19 cellular contexts compared by ENCODE assay signal in genomic region chr2:45210466-45211195, GRCh38.
DNase-seq lines count a peak whose midpoint lies in the region; ATAC-seq, FAIRE-seq and TF ChIP-seq lines count a peak whose summit lies in the region.
"Had no signal": no experiment of that assay in that cellular context is flagged by ENCODE, and none has a peak within 500 bp of the region (broad histone marks: within the 10 kb centered on the region; RNA-seq: fewer than 3 reads in every experiment).

No MANE protein-coding gene starts in this region.

- H3K4ac ChIP-seq in IMR-90 (ENCODE audit: low read depth, low read length): no peak overlapping the region

- no peak overlapping the region for H3K4me2 ChIP-seq in IMR-90 (ENCODE audit: low read depth, low read length)

- intact Hi-C loops in IMR-90 (cut with micrococcal nuclease): no loop called here
- intact Hi-C loops in heart right ventricle (cut with DNase I): no loop called here
- intact Hi-C loops in A673 (cut with micrococcal nuclease; ENCODE audit: unreplicated experiment): no loop called here

- dilution Hi-C loops in IMR-90 (cut with HindIII; ENCODE audit: low sequenced_read_pairs, unreplicated experiment): no loop called here

- peak overlapping the region; percentile 26; the same call in 1 of the 2 replicates for H2AK5ac ChIP-seq in IMR-90 (ENCODE audit: low read depth, low read length)

- H3K27ac ChIP-seq in IMR-90 (ENCODE audit: insufficient read depth, low read length): no peak overlapping the region
- H3K27ac ChIP-seq in heart right ventricle: no peak overlapping the region
- no peak overlapping the region for H3K27ac ChIP-seq in WERI-Rb-1
- no peak overlapping the region for H3K27ac ChIP-seq in A673 (ENCODE audit: low read depth, low read length, poor library complexity, severe bottlenecking)
- H3K27ac ChIP-seq: ascending aorta, coronary artery, thoracic aorta had no signal

- in situ Hi-C loops in IMR-90 (cut with MboI; ENCODE audit: low sequenced_read_pairs): no loop called here

- H4K5ac ChIP-seq in IMR-90 (ENCODE audit: low read depth, low read length): no peak overlapping the region

- no peak overlapping the region for H2BK20ac ChIP-seq in IMR-90 (ENCODE audit: low read depth, low read length)

- 67% methylated on average over 1 of the region's 8 CpGs; no CpG with 5 or more reads in 1 of the 2 experiments for WGBS in IMR-90 (ENCODE audit: extremely low coverage in 2 of 2, insufficient read length in 1 of 2), 2 experiments
- WGBS in heart right ventricle, 2 donors: 88 to 89% methylated on average over 8 of the region's 8 CpGs

- peaks cover 19% of the 10 kb centered on the region for H3K27me3 ChIP-seq in IMR-90 (ENCODE audit: control insufficient read depth, insufficient read depth, low read length)
- peaks cover 0 to 9% (median 0%) of the 10 kb centered on the region in 7 donors for H3K27me3 ChIP-seq in heart right ventricle
- H3K27me3 ChIP-seq in WERI-Rb-1 (ENCODE audit: insufficient read depth, low read depth, severe bottlenecking): no peaks in the 10 kb centered on the region
- no peaks in the 10 kb centered on the region for H3K27me3 ChIP-seq in A673 (replicated peaks; ENCODE audit: insufficient read depth, low read depth, low read length, poor library complexity)
- H3K27me3 ChIP-seq: ascending aorta had no signal

- CTCF ChIA-PET in IMR-90 (lab: Yijun Ruan, JAX): no interaction called here
- CTCF ChIA-PET in A673 (lab: Charles Lee): no interaction called here

- H3K14ac ChIP-seq in IMR-90 (replicated peaks; ENCODE audit: low read depth, low read length): no peak overlapping the region

- H3K9ac ChIP-seq in IMR-90 (ENCODE audit: low read depth, low read length): no peak overlapping the region

- H3K4me3 ChIP-seq in IMR-90 (ENCODE audit: insufficient read depth, low read depth, low read length) (no peak overlapping the region), fibroblast of mammary gland (ENCODE audit: control insufficient read depth, low read depth, low read length) (no peak overlapping the region), heart right ventricle (no peak overlapping the region), WERI-Rb-1 (ENCODE audit: low read depth, low read length) (no peak overlapping the region), A673 (ENCODE audit: low read depth, low read length, poor library complexity, severe bottlenecking) (no peak overlapping the region)
- H3K4me3 ChIP-seq: ascending aorta, coronary artery, thoracic aorta had no signal

- no peak overlapping the region for H2BK15ac ChIP-seq in IMR-90 (ENCODE audit: low read depth, low read length)

- H3K18ac ChIP-seq in IMR-90 (ENCODE audit: low read depth, low read length): no peak overlapping the region

- H3K36me3 ChIP-seq in IMR-90 (ENCODE audit: control insufficient read depth, insufficient read depth, low read length) (no peaks in the 10 kb centered on the region), heart right ventricle (no peaks in the 10 kb centered on the region), WERI-Rb-1 (no peaks in the 10 kb centered on the region), A673 (ENCODE audit: insufficient read depth, low read length, poor library complexity, severe bottlenecking) (no peaks in the 10 kb centered on the region)
- H3K36me3 ChIP-seq: ascending aorta, thoracic aorta had no signal

- no peaks in the 10 kb centered on the region for H4K20me1 ChIP-seq in IMR-90 (ENCODE audit: insufficient read depth, low read length)

- H4K91ac ChIP-seq in IMR-90 (ENCODE audit: insufficient read depth, low read depth, low read length): no peak overlapping the region

- H3K9me3 ChIP-seq in IMR-90 (ENCODE audit: control insufficient read depth, insufficient read depth, low read length) (peaks cover 3% of the 10 kb centered on the region), heart right ventricle (no peaks in the 10 kb centered on the region), WERI-Rb-1 (ENCODE audit: severe bottlenecking) (no peaks in the 10 kb centered on the region), A673 (ENCODE audit: low read depth, low read length, poor library complexity, severe bottlenecking) (no peaks in the 10 kb centered on the region)
- H3K9me3 ChIP-seq: ascending aorta, thoracic aorta had no signal

- H2AK9ac ChIP-seq in IMR-90 (replicated peaks; ENCODE audit: low read depth, low read length, poor library complexity): no peak overlapping the region

- no peak for FAIRE-seq in frontal cortex (lab: Jason Lieb, UNC)

- H2BK5ac ChIP-seq in IMR-90 (ENCODE audit: low read depth, low read length, poor library complexity, severe bottlenecking): no peak overlapping the region

- H3K23ac ChIP-seq in IMR-90 (ENCODE audit: low read depth, low read length): no peak overlapping the region

- no peak for TF ChIP-seq POLR2A in IMR-90 (IDR thresholded peaks at IDR 0.05; ENCODE audit: low read depth, low read length)

- peak; percentile 68 for ATAC-seq in IMR-90 (ENCODE audit: low read depth)
- ATAC-seq in heart right ventricle: no peak
- ATAC-seq: left ventricle myocardium superior, natural killer cell had no signal

- H4K8ac ChIP-seq in IMR-90 (ENCODE audit: low read depth in 2 of 2, low read length in 2 of 2): no peak overlapping the region

- DNase-seq in EH (ENCODE audit: low read depth): peak; percentile 16
- peak; percentile 60 for DNase-seq in IMR-90
- peak; percentile 17 for DNase-seq in RKO (ENCODE audit: low spot score)
- peak; percentile 57 for DNase-seq in fibroblast of mammary gland (ENCODE audit: low read depth)
- no peak for DNase-seq in heart right ventricle
- DNase-seq in frontal cortex (ENCODE audit: low spot score in 2 of 2): no peak
- no peak for DNase-seq in WERI-Rb-1
- no peak for DNase-seq in A673 (ENCODE audit: low spot score)
- DNase-seq: activated CD4-positive, alpha-beta memory T cell treated with anti-CD3 and anti-CD28 coated beads for 36 hours; erythroblast; left ventricle myocardium superior; natural killer cell; NCI-H187; NCI-H524 treated with DMSO at 0.1 percent for 48 hours; Right ventricle myocardium superior; T1000 had no signal

- no TSS peak for BruUV-seq in IMR-90 (replicated peaks; lab: Mats Ljungman, UMichigan)
- BruUV-seq in A673 (replicated peaks; lab: Mats Ljungman, UMichigan): no TSS peak

- TF ChIP-seq CTCF in IMR-90 (conservative IDR thresholded peaks at IDR 0.05; ENCODE audit: low read depth, low read length) (no peak), fibroblast of mammary gland (conservative IDR thresholded peaks at IDR 0.05; ENCODE audit: control insufficient read depth, insufficient read depth, low read depth, low read length) (no peak), heart right ventricle (IDR thresholded peaks at IDR 0.05) (no peak), WERI-Rb-1 (IDR thresholded peaks at IDR 0.05; ENCODE audit: low read depth, low read length) (no peak), A673 (conservative IDR thresholded peaks at IDR 0.05; ENCODE audit: low read depth, low read length) (no peak)

- H3K56ac ChIP-seq in IMR-90 (ENCODE audit: extremely low read depth, insufficient read depth, low read length): no peak overlapping the region

- no peak overlapping the region for H2BK120ac ChIP-seq in IMR-90 (ENCODE audit: low read depth, low read length)

- no peak for TF ChIP-seq RAD21 in IMR-90 (IDR thresholded peaks at IDR 0.05; ENCODE audit: low read length)

- POLR2A ChIA-PET in IMR-90 (lab: Charles Lee; ENCODE audit: unreplicated experiment): no interaction called here
- POLR2A ChIA-PET in A673 (lab: Charles Lee; ENCODE audit: low non-redundant PET): interaction anchor here (0.6 kb wide), 1 partner anchor 103 kb away, joined by 3 read pairs; no protein-coding TSS in a partner anchor

- H3K4me1 ChIP-seq in IMR-90 (ENCODE audit: control insufficient read depth, insufficient read depth, low read length): peaks cover 5% of the 10 kb centered on the region; the same call in 1 of the 2 replicates
- H3K4me1 ChIP-seq in heart right ventricle: no peaks in the 10 kb centered on the region
- no peaks in the 10 kb centered on the region for H3K4me1 ChIP-seq in A673 (ENCODE audit: insufficient read depth, low read length, poor library complexity, severe bottlenecking)
- H3K4me1 ChIP-seq: ascending aorta had no signal

- H3K9me1 ChIP-seq in IMR-90 (ENCODE audit: insufficient read depth, low read length): peaks cover 2% of the 10 kb centered on the region; the same call in 1 of the 2 replicates

- no peaks in the 10 kb centered on the region for H3K79me1 ChIP-seq in IMR-90 (ENCODE audit: low read depth in 1 of 2, low read length in 2 of 2)

- no peak overlapping the region for H2AFZ ChIP-seq in IMR-90 (replicated peaks; ENCODE audit: low read length, poor library complexity)

TF ChIP-seq in IMR-90, 13 proteins besides CTCF, POLR2A, EP300 and RAD21 (continues in another document):
- TF ChIP-seq MAZ (IDR thresholded peaks at IDR 0.05; ENCODE audit: borderline replicate concordance, low read depth, low read length): no peak
- TF ChIP-seq MXI1 (IDR thresholded peaks at IDR 0.05; ENCODE audit: borderline replicate concordance, low read depth, low read length): no peak
- TF ChIP-seq SMC3 (IDR thresholded peaks at IDR 0.05; ENCODE audit: low read depth, low read length): no peak
- no peak for TF ChIP-seq BHLHE40 (IDR thresholded peaks at IDR 0.05; ENCODE audit: low read depth, low read length)
- no peak for TF ChIP-seq CHD1 (IDR thresholded peaks at IDR 0.05; ENCODE audit: low read depth, low read length)
- TF ChIP-seq RFX5 (IDR thresholded peaks at IDR 0.05; ENCODE audit: low read depth, low read length): no peak
- TF ChIP-seq CEBPB (IDR thresholded peaks at IDR 0.05; ENCODE audit: low read depth, low read length): no peak
- TF ChIP-seq RCOR1 (IDR thresholded peaks at IDR 0.05; ENCODE audit: insufficient replicate concordance, low read length): no peak
- no peak for TF ChIP-seq MAFK (IDR thresholded peaks at IDR 0.05; ENCODE audit: low read depth, low read length)
- TF ChIP-seq ELK1 (IDR thresholded peaks at IDR 0.05; ENCODE audit: borderline replicate concordance, low read depth, low read length): no peak
- TF ChIP-seq NFE2L2 (IDR thresholded peaks at IDR 0.05; ENCODE audit: low read depth, low read length): no peak
- no peak for TF ChIP-seq FOS (IDR thresholded peaks at IDR 0.05; ENCODE audit: low read depth, low read length)

Comparison
In these comparisons a context has a peak if more than half of its experiments do, and no peak if none do; other contexts are left out.
1. DNase-seq: peak in EH (single experiment), IMR-90 (single experiment), RKO (single experiment) and fibroblast of mammary gland (single experiment); none in heart right ventricle (0 of 2), frontal cortex (0 of 2), WERI-Rb-1 (single experiment) and A673 (single experiment).